In the genomic region with DNA sequence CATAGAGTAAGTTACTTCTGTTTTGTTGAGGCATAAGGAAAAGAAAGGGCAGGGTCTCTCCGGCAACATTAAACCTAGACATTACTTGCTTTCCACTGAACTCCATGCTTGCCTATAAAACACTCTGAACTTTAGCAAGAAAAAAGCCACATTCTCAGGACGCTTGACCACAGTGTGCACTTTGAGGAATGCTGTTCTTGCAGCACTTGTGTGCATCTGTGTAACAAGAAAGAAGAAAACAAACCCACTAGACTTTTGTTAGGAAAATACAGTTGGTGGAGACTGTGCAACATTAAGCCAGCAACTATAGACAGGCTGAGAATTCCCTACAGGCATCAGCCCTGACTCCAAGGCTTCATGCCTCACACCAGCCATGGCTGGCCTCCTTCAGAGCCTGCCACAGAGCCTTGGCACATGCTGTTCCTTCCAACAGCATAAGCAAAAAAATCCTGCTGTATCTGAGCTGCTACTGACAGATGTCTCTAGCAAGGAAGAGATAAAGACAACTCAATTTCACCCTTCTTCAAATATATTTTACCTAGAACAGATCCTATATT, we compare ENCODE assay signal across 25 cellular contexts. TPM values are rescaled to one million over a fixed set of nuclear protein-coding genes. Genes with fewer than 3 reads are reported as not detected.
DNase-seq lines count a peak whose midpoint lies in the region; ATAC-seq and TF ChIP-seq lines count a peak whose summit lies in the region.
"Had no signal": no experiment of that assay in that cellular context is flagged by ENCODE, and none has a peak within 500 bp of the region (broad histone marks: within the 10 kb centered on the region; RNA-seq: fewer than 3 reads in every experiment).

No MANE protein-coding gene starts in this region.

- H3K27me3 ChIP-seq in foreskin keratinocyte (no peaks in the 10 kb centered on the region), lower lobe of right lung (ENCODE audit: low read depth) (no peaks in the 10 kb centered on the region)
- H3K27me3 ChIP-seq: BLaER1 had no signal

- intact Hi-C loops in lower lobe of right lung (cut with DNase I): no loop called here

- no peak for TF ChIP-seq CTCF in foreskin keratinocyte (conservative IDR thresholded peaks at IDR 0.05)
- TF ChIP-seq CTCF in lower lobe of right lung (IDR thresholded peaks at IDR 0.05): no peak

- H3K36me3 ChIP-seq in lower lobe of right lung: no peaks in the 10 kb centered on the region
- H3K36me3 ChIP-seq: BLaER1 had no signal

- no peak overlapping the region for H3K4me3 ChIP-seq in lower lobe of right lung
- H3K4me3 ChIP-seq: BLaER1 had no signal

- H3K27ac ChIP-seq in foreskin keratinocyte (no peak overlapping the region), lower lobe of right lung (no peak overlapping the region)
- H3K27ac ChIP-seq: BLaER1, KMS-11, RWPE1 had no signal

- DNase-seq in EH (ENCODE audit: low read depth) (peak; percentile 54), amniotic epithelial cell (ENCODE audit: low read depth) (peak; percentile 40), iris pigment epithelial cell (ENCODE audit: low read depth) (peak; percentile 70), renal cortical epithelial cell (ENCODE audit: low read depth) (peak; percentile 81), C1 segment of cervical spinal cord (lab: John Stamatoyannopoulos, UW) (no peak), foreskin keratinocyte (no peak), lower lobe of right lung (no peak)
- DNase-seq: CD4-positive, alpha-beta T cell; DMS53; NCI-H1048; NCI-H1417; NCI-H1694; NCI-H2029 treated with DMSO at 0.1 percent for 48 hours; NCI-H446 treated with DMSO at 0.1 percent for 48 hours; NCI-H526; NCI-H82; NK-92 treated with Interleukin-12 subunit alpha and Interleukin-12 subunit beta, amount 100 ng/mL, for 24 hours; SHP77 had no signal

- ATAC-seq in foreskin keratinocyte (no peak), lower lobe of right lung (no peak)
- ATAC-seq: HCT116 had no signal

- no peaks in the 10 kb centered on the region for H3K9me3 ChIP-seq in lower lobe of right lung
- H3K9me3 ChIP-seq: BLaER1 had no signal

- peaks cover 7% of the 10 kb centered on the region for H3K4me1 ChIP-seq in foreskin keratinocyte
- H3K4me1 ChIP-seq in lower lobe of right lung: no peaks in the 10 kb centered on the region

RNA-seq across cellular contexts. Expression of a gene that starts 5.8 kb away (rescaled TPM):
- total RNA-seq in renal cortical epithelial cell (34.4 and 229 TPM in 2 replicates), foreskin keratinocyte (0.14 and 0.20 TPM in 2 replicates), lower lobe of right lung (not detected)
- 0.03 and 0.12 TPM in 2 replicates for polyA plus RNA-seq in foreskin keratinocyte
- total RNA-seq: CD4-positive, alpha-beta T cell; H4 had no signal

RNA-seq across cellular contexts. Expression of a gene that starts 17.9 kb away (rescaled TPM):
- total RNA-seq in renal cortical epithelial cell: 0.20 TPM in 1 of 2 replicates, not detected in the other
- total RNA-seq in foreskin keratinocyte: not detected in 2 replicates
- polyA plus RNA-seq in foreskin keratinocyte: not detected in 2 replicates
- 1.1 TPM for total RNA-seq in lower lobe of right lung
- total RNA-seq: A172; CD4-positive, alpha-beta T cell; Daoy; H4 had no signal

Comparison
In these comparisons a context has a peak if more than half of its experiments do, and no peak if none do; other contexts are left out.
1. DNase-seq: peak in EH (single experiment), amniotic epithelial cell (single experiment), iris pigment epithelial cell (single experiment) and renal cortical epithelial cell (single experiment); none in C1 segment of cervical spinal cord (0 of 14), foreskin keratinocyte (0 of 2) and lower lobe of right lung (single experiment).
2. RNA of a gene that starts 5.8 kb away (total RNA-seq): 34.4 to 229 TPM in renal cortical epithelial cell; 0.14 to 0.20 TPM in foreskin keratinocyte and not detected in lower lobe of right lung (single experiment); every median in the first group is over 10 times any median in the second.